Comparison of ENCODE assay signal across 9 cellular contexts in genomic region chr2:121689356-121689755, GRCh38. TPM values are rescaled to one million over a fixed set of nuclear protein-coding genes. Genes with fewer than 3 reads are reported as not detected.
A peak's percentile ranks its signal among the peaks of the same experiment; 100 is the strongest.
DNase-seq lines count a peak whose midpoint lies in the region; TF ChIP-seq lines count a peak whose summit lies in the region.
"Had no signal": no experiment of that assay in that cellular context is flagged by ENCODE, and none has a peak within 500 bp of the region (broad histone marks: within the 10 kb centered on the region; RNA-seq: fewer than 3 reads in every experiment).

No MANE protein-coding gene starts in this region.

- DNase-seq in H9, result no peak
- peak; percentile 74 for DNase-seq in NCI-H82 (lab: John Stamatoyannopoulos, UW)
- no peak for DNase-seq in epithelial cell of proximal tubule (ENCODE audit: low read depth)
- DNase-seq in progenitor cell of endocrine pancreas (ENCODE audit: low spot score, unreplicated experiment), result no peak
- DNase-seq in NCI-H128 (lab: John Stamatoyannopoulos, UW; ENCODE audit: unreplicated experiment), result no peak
- DNase-seq in COLO829 (ENCODE audit: low spot score), result no peak
- no peak for DNase-seq in posterior vena cava (ENCODE audit: low spot score)
- DNase-seq in NOMO-1 treated with dmso at 0.1 percent for 144 hours (lab: John Stamatoyannopoulos, UW; ENCODE audit: unreplicated experiment), result no peak

- H3K56ac ChIP-seq in H9 (ENCODE audit: insufficient read length, low read depth, low read length), result no peak overlapping the region

- H3K36me3 Mint-ChIP-seq in H9 (ENCODE audit: insufficient read depth in 1 of 3, low read depth in 3 of 3) (peaks cover 0 to 5% (median under 1%) of the 10 kb centered on the region in 3 experiments; a peak in 3 of 7 replicates), progenitor cell of endocrine pancreas (ENCODE audit: insufficient read depth) (peaks cover under 1% of the 10 kb centered on the region)

- no peak overlapping the region for H2BK20ac ChIP-seq in H9 (ENCODE audit: low read depth, low read length, poor library complexity, severe bottlenecking)

- H3K4me2 ChIP-seq in H9 (ENCODE audit: insufficient read depth, insufficient read length, low read length), result no peak overlapping the region

- no peak overlapping the region for H2BK5ac ChIP-seq in H9 (ENCODE audit: insufficient read length, low read length)

- H4K20me1 ChIP-seq in H9 (ENCODE audit: control insufficient read depth, insufficient read depth, insufficient read length), result no peaks in the 10 kb centered on the region

- H2AFZ ChIP-seq in H9 (ENCODE audit: low read length), result no peak overlapping the region

- H3K18ac ChIP-seq in H9 (ENCODE audit: insufficient read length, low read depth, low read length), result no peak overlapping the region

- H3K27ac ChIP-seq in H9 (ENCODE audit: insufficient read length, low read depth, low read length), result no peak overlapping the region

- H3K27ac Mint-ChIP-seq in H9, result peak overlapping the region in 1 of 3 experiments; percentile 76; a peak in 1 of 7 replicates
- peak overlapping the region; percentile 83 for H3K27ac Mint-ChIP-seq in progenitor cell of endocrine pancreas

- H3K9ac ChIP-seq in H9 (ENCODE audit: extremely low read depth, insufficient read length, low read length), result no peak overlapping the region

- no CpG with 5 or more reads among the region's 4 CpGs for whole genome bisulfite sequencing in H9 (ENCODE audit: extremely low coverage, insufficient read length, low lambda C conversion rate)

- no peaks in the 10 kb centered on the region for H3K79me1 ChIP-seq in H9 (ENCODE audit: insufficient read depth, low read depth, low read length, poor library complexity, severe bottlenecking)

- H2BK120ac ChIP-seq in H9 (ENCODE audit: low read depth, low read length, poor library complexity, severe bottlenecking), result no peak overlapping the region

- no peak overlapping the region for H2AK5ac ChIP-seq in H9 (ENCODE audit: insufficient read length, low read length)

- no peak overlapping the region; a peak in 1 of 5 replicates for H3K4me3 Mint-ChIP-seq in H9
- H3K4me3 Mint-ChIP-seq in progenitor cell of endocrine pancreas (ENCODE audit: low read depth), result no peak overlapping the region

- H3K23ac ChIP-seq in H9 (ENCODE audit: insufficient read length, low read depth, low read length), result no peak overlapping the region

- TF ChIP-seq CTCF in H9 (conservative IDR thresholded peaks at IDR 0.05) (peak; percentile 44), epithelial cell of proximal tubule (conservative IDR thresholded peaks at IDR 0.05; ENCODE audit: low read depth, low read length) (peak; percentile 52), progenitor cell of endocrine pancreas (IDR thresholded peaks at IDR 0.05; ENCODE audit: unreplicated experiment) (peak; percentile 44)

- no peak overlapping the region for H4K5ac ChIP-seq in H9 (ENCODE audit: insufficient read length, low read depth, low read length)

- peaks cover 4% of the 10 kb centered on the region; the same call in 1 of the 2 replicates for H3K4me1 ChIP-seq in H9 (ENCODE audit: insufficient read depth, low read length)

- no peaks in the 10 kb centered on the region for H3K79me2 ChIP-seq in H9 (ENCODE audit: insufficient read depth, low read length)

- H3T11ph ChIP-seq in H9 (ENCODE audit: low read length), result no peak overlapping the region

- H3K14ac ChIP-seq in H9 (ENCODE audit: insufficient read depth, low read length), result no peak overlapping the region

- no peak overlapping the region for H4K8ac ChIP-seq in H9 (replicated peaks; ENCODE audit: insufficient read length, low read depth, low read length)

- no peak overlapping the region for H2BK15ac ChIP-seq in H9 (ENCODE audit: low read depth, low read length)

- no peak overlapping the region for H4K91ac ChIP-seq in H9 (ENCODE audit: insufficient read length, low read depth, low read length)

- H2BK12ac ChIP-seq in H9 (ENCODE audit: insufficient read length, low read depth, low read length), result no peak overlapping the region

- no peaks in the 10 kb centered on the region for H3K9me3 ChIP-seq in H9 (ENCODE audit: control insufficient read depth, low read depth, low read length)
- H3K9me3 ChIP-seq: mucosa of descending colon had no signal

- no peaks in the 10 kb centered on the region for H3K23me2 ChIP-seq in H9 (ENCODE audit: insufficient read length, low read depth, low read length, poor library complexity, severe bottlenecking)

- H3K27me3 Mint-ChIP-seq in H9 (ENCODE audit: low read depth), result peaks cover 14% of the 10 kb centered on the region
- H3K27me3 Mint-ChIP-seq in progenitor cell of endocrine pancreas, result no peaks in the 10 kb centered on the region

- H3K9me3 Mint-ChIP-seq in H9, result peaks cover 3 to 4% of the 10 kb centered on the region in 2 experiments
- peaks cover under 1% of the 10 kb centered on the region for H3K9me3 Mint-ChIP-seq in progenitor cell of endocrine pancreas (ENCODE audit: low read depth)

- no peak overlapping the region for H3K4ac ChIP-seq in H9 (ENCODE audit: low read depth, low read length)

- H3K4me3 ChIP-seq in epithelial cell of proximal tubule (ENCODE audit: low read depth, low read length), result no peak overlapping the region
- H3K4me3 ChIP-seq: mucosa of descending colon had no signal

- H3K27me3 ChIP-seq in H9 (ENCODE audit: insufficient read depth, low read length), result no peaks in the 10 kb centered on the region

- H3K4me1 Mint-ChIP-seq in H9 (peaks cover 29 to 33% of the 10 kb centered on the region in 2 experiments), progenitor cell of endocrine pancreas (ENCODE audit: low read depth) (peaks cover 16% of the 10 kb centered on the region)

- intact Hi-C loops in posterior vena cava (cut with DNase I), result no loop called here

RNA-seq across cellular contexts. Expression of gene CLASP1, which starts 40.1 kb away (rescaled TPM):
- total RNA-seq in H9 (2021) (45.9 and 51.9 TPM in 2 replicates), epithelial cell of proximal tubule (26.2 and 35.0 TPM in 2 replicates), progenitor cell of endocrine pancreas (98.4 and 102 TPM in 2 replicates), posterior vena cava (10 to 100 TPM; 50.4 to 55.8 TPM)

RNA-seq across cellular contexts. Expression of gene NIFK, which starts 47.3 kb away (rescaled TPM):
- total RNA-seq in H9 (2021) (155 and 180 TPM in 2 replicates), epithelial cell of proximal tubule (60.8 and 116 TPM in 2 replicates), progenitor cell of endocrine pancreas (45.0 and 53.6 TPM in 2 replicates), posterior vena cava (10 to 100 TPM; 32.1 to 45.8 TPM)
